In genomic region chr1:109895720-109896504, GRCh38 we compare ENCODE assay signal across 9 cellular contexts. TPM values are rescaled to one million over a fixed set of nuclear protein-coding genes. Genes with fewer than 3 reads are reported as not detected.
DNase-seq lines count a peak whose midpoint lies in the region; TF ChIP-seq lines count a peak whose summit lies in the region.
"Had no signal": no experiment of that assay in that cellular context is flagged by ENCODE, and none has a peak within 500 bp of the region (broad histone marks: within the 10 kb centered on the region; RNA-seq: fewer than 3 reads in every experiment).

No MANE protein-coding gene starts in this region.

- no peaks in the 10 kb centered on the region for H3K36me3 ChIP-seq in A673 (ENCODE audit: insufficient read depth, low read length, poor library complexity, severe bottlenecking)

- H3K4me3 ChIP-seq in A673 (ENCODE audit: low read depth, low read length, poor library complexity, severe bottlenecking), result no peak overlapping the region

- H3K4me3 Mint-ChIP-seq in CD14-positive monocyte, result peak overlapping the region in 1 of 2 donors; percentile 54
- no peak overlapping the region for H3K4me3 Mint-ChIP-seq in dendritic cell treated with granulocyte-macrophage colony-stimulating factor and Interleukin-4, amounts not matched to agents 40 ng/mL and 50 ng/mL, for 4 days

- intact Hi-C loops in CD14-positive monocyte (cut with micrococcal nuclease) (loop anchor here (1.0 to 2.0 kb wide), 3 partner anchors 15 to 75 kb away; partner anchors contain the start of gene CSF1 (in 2 of the 2)), A673 (cut with micrococcal nuclease; ENCODE audit: unreplicated experiment) (no loop called here)
- intact Hi-C loops in dendritic cell treated with granulocyte-macrophage colony-stimulating factor and Interleukin-4, amounts not matched to agents 40 ng/mL and 50 ng/mL, for 4 days (cut with micrococcal nuclease), result no loop called here

- BruUV-seq in A673 (replicated peaks; lab: Mats Ljungman, UMichigan), result no TSS peak

- H3K4me1 ChIP-seq in A673 (ENCODE audit: insufficient read depth, low read length, poor library complexity, severe bottlenecking), result no peaks in the 10 kb centered on the region

- TF ChIP-seq CTCF in CD14-positive monocyte (IDR thresholded peaks at IDR 0.05), result no peak
- no peak for TF ChIP-seq CTCF in A673 (conservative IDR thresholded peaks at IDR 0.05; ENCODE audit: low read depth, low read length)
- no peak for TF ChIP-seq CTCF in GM10266 (IDR thresholded peaks at IDR 0.05; ENCODE audit: control insufficient read depth, insufficient read depth, low read depth, missing control alignments)

- H3K9me3 Mint-ChIP-seq in CD14-positive monocyte, result peaks cover 0 to 4% (median 1%) of the 10 kb centered on the region in 7 donors
- no peaks in the 10 kb centered on the region for H3K9me3 Mint-ChIP-seq in dendritic cell treated with granulocyte-macrophage colony-stimulating factor and Interleukin-4, amounts not matched to agents 40 ng/mL and 50 ng/mL, for 4 days

- peaks cover 7 to 20% of the 10 kb centered on the region in 2 donors for H3K36me3 Mint-ChIP-seq in CD14-positive monocyte
- no peaks in the 10 kb centered on the region for H3K36me3 Mint-ChIP-seq in dendritic cell treated with granulocyte-macrophage colony-stimulating factor and Interleukin-4, amounts not matched to agents 40 ng/mL and 50 ng/mL, for 4 days (ENCODE audit: low read depth)

- peak overlapping the region in 2 of 7 donors; percentile 47 to 88 for H3K27ac Mint-ChIP-seq in CD14-positive monocyte
- H3K27ac Mint-ChIP-seq in dendritic cell treated with granulocyte-macrophage colony-stimulating factor and Interleukin-4, amounts not matched to agents 40 ng/mL and 50 ng/mL, for 4 days, result peak overlapping the region; percentile 38

- H3K27ac ChIP-seq in A673 (ENCODE audit: low read depth, low read length, poor library complexity, severe bottlenecking), result no peak overlapping the region

- DNase-seq in CD14-positive monocyte (ENCODE audit: low spot score) (peak; percentile 96), NCI-H69 (lab: John Stamatoyannopoulos, UW) (peak; percentile 34), myocyte (ENCODE audit: low read depth) (peak; percentile 63), A673 (ENCODE audit: low spot score) (no peak), GM10266 (ENCODE audit: extremely low spot score) (no peak), NCI-H2227 (lab: John Stamatoyannopoulos, UW; ENCODE audit: unreplicated experiment) (no peak), DMS 273 treated with DMSO at 0.1 percent for 48 hours (lab: John Stamatoyannopoulos, UW) (no peak)
- DNase-seq: kidney glomerular epithelial cell had no signal

- peaks cover 10 to 18% (median 14%) of the 10 kb centered on the region in 3 donors for H3K27me3 Mint-ChIP-seq in CD14-positive monocyte (ENCODE audit: low read depth in 3 of 3)
- peaks cover 38% of the 10 kb centered on the region for H3K27me3 Mint-ChIP-seq in dendritic cell treated with granulocyte-macrophage colony-stimulating factor and Interleukin-4, amounts not matched to agents 40 ng/mL and 50 ng/mL, for 4 days

- peaks cover 19% of the 10 kb centered on the region for H3K4me1 Mint-ChIP-seq in CD14-positive monocyte
- peaks cover 10% of the 10 kb centered on the region for H3K4me1 Mint-ChIP-seq in dendritic cell treated with granulocyte-macrophage colony-stimulating factor and Interleukin-4, amounts not matched to agents 40 ng/mL and 50 ng/mL, for 4 days (ENCODE audit: low read depth)

- CTCF ChIA-PET in A673 (lab: Charles Lee), result no interaction called here

- H3K27me3 ChIP-seq in A673 (replicated peaks; ENCODE audit: insufficient read depth, low read depth, low read length, poor library complexity), result no peaks in the 10 kb centered on the region

- POLR2A ChIA-PET in A673 (lab: Charles Lee; ENCODE audit: low non-redundant PET), result no interaction called here

- no peaks in the 10 kb centered on the region for H3K9me3 ChIP-seq in A673 (ENCODE audit: low read depth, low read length, poor library complexity, severe bottlenecking)

RNA-seq across cellular contexts. Expression of gene CSF1, which starts 14.7 kb away (rescaled TPM):
- under 1 TPM; 0.11 to 0.38 TPM for polyA plus RNA-seq in CD14-positive monocyte
- 33.8 and 34.9 TPM in 2 replicates for total RNA-seq in myocyte
- polyA plus RNA-seq in myocyte (2012), result 21.0 TPM
- 4.9 and 7.2 TPM in 2 replicates for total RNA-seq in A673 (2021)

Comparison
In these comparisons a context has a peak if more than half of its experiments do, and no peak if none do; other contexts are left out.
1. DNase-seq: peak in CD14-positive monocyte (single experiment), NCI-H69 (single experiment) and myocyte (single experiment); none in A673 (single experiment), GM10266 (single experiment), NCI-H2227 (single experiment) and DMS 273 treated with DMSO at 0.1 percent for 48 hours (single experiment).
2. intact Hi-C loops: an anchor here in CD14-positive monocyte (1.0 to 2.0 kb wide); none called in dendritic cell treated with granulocyte-macrophage colony-stimulating factor and Interleukin-4, amounts not matched to agents 40 ng/mL and 50 ng/mL, for 4 days and A673.